Comparison of ENCODE assay signal across 16 cellular contexts in genomic region chr12:90167501-90167900, GRCh38.
DNase-seq lines count a peak whose midpoint lies in the region; ATAC-seq and TF ChIP-seq lines count a peak whose summit lies in the region.
"Had no signal": no experiment of that assay in that cellular context is flagged by ENCODE, and none has a peak within 500 bp of the region (broad histone marks: within the 10 kb centered on the region; RNA-seq: fewer than 3 reads in every experiment).

No MANE protein-coding gene starts in this region.

- H3K4ac ChIP-seq in mesendoderm (ENCODE audit: low read depth, low read length), result no peak overlapping the region

- H2BK15ac ChIP-seq in mesendoderm (replicated peaks; ENCODE audit: low read depth), result no peak overlapping the region

- no peak overlapping the region for H4K5ac ChIP-seq in mesendoderm (ENCODE audit: low read length)

- peaks cover 7% of the 10 kb centered on the region for H3K4me1 Mint-ChIP-seq in GM23338
- H3K4me1 Mint-ChIP-seq: B cell had no signal

- H3K18ac ChIP-seq in mesendoderm (ENCODE audit: low read length), result no peak overlapping the region

- no peaks in the 10 kb centered on the region for H3K4me1 ChIP-seq in GM23338 (ENCODE audit: insufficient read depth)
- no peaks in the 10 kb centered on the region for H3K4me1 ChIP-seq in mesendoderm (ENCODE audit: control insufficient read depth, low read depth, low read length)
- no peaks in the 10 kb centered on the region for H3K4me1 ChIP-seq in osteoblast (ENCODE audit: insufficient read depth, low read length)

- H2BK120ac ChIP-seq in mesendoderm (ENCODE audit: low read depth, low read length), result no peak overlapping the region

- 0 out of 2 replicates have a peak, but pooled peaks cover 6% of the 10 kb centered on the region for H3K9me2 ChIP-seq in GM23338 (ENCODE audit: insufficient read depth)

- H3K27ac Mint-ChIP-seq in GM23338, result no peak overlapping the region
- H3K27ac Mint-ChIP-seq: B cell; CD4-positive, alpha-beta T cell; IgD-negative memory B cell had no signal

- H2BK5ac ChIP-seq in mesendoderm (ENCODE audit: low read length), result no peak overlapping the region

- H2AK5ac ChIP-seq in mesendoderm (ENCODE audit: low read length), result no peak overlapping the region

- H3K4me3 ChIP-seq in GM23338, result no peak overlapping the region
- H3K4me3 ChIP-seq in mesendoderm (ENCODE audit: low read length), result no peak overlapping the region
- no peak overlapping the region for H3K4me3 ChIP-seq in osteoblast (ENCODE audit: insufficient read depth, low read length)

- no peaks in the 10 kb centered on the region for H3K27me3 ChIP-seq in GM23338 (ENCODE audit: insufficient read depth)
- no peaks in the 10 kb centered on the region for H3K27me3 ChIP-seq in mesendoderm (ENCODE audit: insufficient read depth, low read length, poor library complexity)
- H3K27me3 ChIP-seq in osteoblast (ENCODE audit: insufficient read depth, low read length), result no peaks in the 10 kb centered on the region

- no peaks in the 10 kb centered on the region for H3K79me1 ChIP-seq in mesendoderm (ENCODE audit: low read length)

- no peak for DNase-seq in GM23338 (ENCODE audit: low spot score)
- peak; percentile 3 for DNase-seq in mesendoderm
- no peak for DNase-seq in osteoblast (ENCODE audit: insufficient read length, low spot score, missing footprints)
- DNase-seq: C1 segment of cervical spinal cord; CD4-positive, alpha-beta T cell; COR-L47; DMS153; DND-41; GDM1 had no signal

- H3F3A ChIP-seq in GM23338 (replicated peaks; ENCODE audit: low read depth), result no peaks in the 10 kb centered on the region

- H3K9ac ChIP-seq in mesendoderm (ENCODE audit: low read length), result no peak overlapping the region

- H3K36me3 ChIP-seq in GM23338 (ENCODE audit: insufficient read depth), result no peaks in the 10 kb centered on the region
- H3K36me3 ChIP-seq in mesendoderm (ENCODE audit: control insufficient read depth, insufficient read depth, low read length), result no peaks in the 10 kb centered on the region
- H3K36me3 ChIP-seq in osteoblast (ENCODE audit: insufficient read depth, low read length), result no peaks in the 10 kb centered on the region

- H3K27me3 Mint-ChIP-seq in GM23338 (ENCODE audit: insufficient read depth, low read depth, poor library complexity), result no peaks in the 10 kb centered on the region
- H3K27me3 Mint-ChIP-seq: B cell; CD4-positive, alpha-beta T cell; IgD-negative memory B cell had no signal

- no peak overlapping the region for H3K4me2 ChIP-seq in GM23338
- no peak overlapping the region for H3K4me2 ChIP-seq in mesendoderm (ENCODE audit: low read length)
- H3K4me2 ChIP-seq in osteoblast (ENCODE audit: insufficient read depth, low read length), result no peak overlapping the region

- H3K79me2 ChIP-seq in GM23338 (replicated peaks; ENCODE audit: insufficient read depth), result no peaks in the 10 kb centered on the region
- H3K79me2 ChIP-seq in mesendoderm (ENCODE audit: control insufficient read depth, insufficient read depth, low read length), result no peaks in the 10 kb centered on the region
- no peaks in the 10 kb centered on the region for H3K79me2 ChIP-seq in osteoblast (ENCODE audit: insufficient read depth, low read length)

- peaks cover 1% of the 10 kb centered on the region for H3K9me3 Mint-ChIP-seq in GM23338
- H3K9me3 Mint-ChIP-seq: CD4-positive, alpha-beta T cell had no signal

- H3K27ac ChIP-seq in GM23338 (ENCODE audit: low read depth), result no peak overlapping the region
- H3K27ac ChIP-seq in VCaP, result peak overlapping the region; percentile 79
- no peak overlapping the region for H3K27ac ChIP-seq in mesendoderm (ENCODE audit: low read depth, low read length)
- no peak overlapping the region for H3K27ac ChIP-seq in osteoblast (ENCODE audit: low read depth, low read length)

- no CpG with 5 or more reads among the region's 4 CpGs for WGBS in mesendoderm (ENCODE audit: extremely low coverage, insufficient coverage, low lambda C conversion rate)

- no peak overlapping the region for H3K23ac ChIP-seq in mesendoderm (ENCODE audit: low read length)

- no peak overlapping the region for H4K8ac ChIP-seq in mesendoderm (ENCODE audit: low read depth, low read length)

- no peak overlapping the region for H3K4me3 Mint-ChIP-seq in GM23338
- H3K4me3 Mint-ChIP-seq: B cell; CD4-positive, alpha-beta T cell; IgD-negative memory B cell had no signal

- peaks cover 6% of the 10 kb centered on the region for H3K36me3 Mint-ChIP-seq in GM23338 (ENCODE audit: low read depth)

- H4K20me1 ChIP-seq in GM23338 (replicated peaks; ENCODE audit: insufficient read depth), result no peaks in the 10 kb centered on the region
- H4K20me1 ChIP-seq in osteoblast (ENCODE audit: insufficient read depth, low read length), result no peaks in the 10 kb centered on the region

- H2AFZ ChIP-seq in GM23338 (peak overlapping the region; percentile 85), osteoblast (ENCODE audit: low read length) (peak overlapping the region; percentile 25)

- no peak overlapping the region for H3K56ac ChIP-seq in mesendoderm (ENCODE audit: low read length)

- TF ChIP-seq CTCF in GM23338 (conservative IDR thresholded peaks at IDR 0.05; ENCODE audit: low read depth in 2 of 2) (no peak), VCaP (conservative IDR thresholded peaks at IDR 0.05) (no peak), osteoblast (IDR thresholded peaks at IDR 0.05; ENCODE audit: extremely low read depth, low read depth, low read length) (no peak)

- ATAC-seq in GM23338, result no peak
- no peak for ATAC-seq in HG03521 (IDR thresholded peaks at IDR 0.05; ENCODE audit: unreplicated experiment)
- ATAC-seq in HG02623 (IDR thresholded peaks at IDR 0.05; ENCODE audit: unreplicated experiment), result no peak
- ATAC-seq in HG02938 (IDR thresholded peaks at IDR 0.05; ENCODE audit: unreplicated experiment), result no peak
- ATAC-seq: HCT116 had no signal

- H3K9me3 ChIP-seq in osteoblast (ENCODE audit: low read depth, low read length), result no peaks in the 10 kb centered on the region

TF ChIP-seq in GM23338, 12 proteins besides CTCF, POLR2A, EP300 and RAD21 (continues in another document):
- TF ChIP-seq ZNF331 (CRISPR knock-in tag; IDR thresholded peaks at IDR 0.05; ENCODE audit: low read depth), result no peak
- no peak for TF ChIP-seq ZNF114 (CRISPR knock-in tag; IDR thresholded peaks at IDR 0.05)
- no peak for TF ChIP-seq JUNB (IDR thresholded peaks at IDR 0.05; ENCODE audit: unreplicated experiment)
- TF ChIP-seq ZNF462 (CRISPR knock-in tag; IDR thresholded peaks at IDR 0.05), result no peak
